Comparison of ENCODE assay signal across 8 cellular contexts in genomic region chr9:69173891-69174644, GRCh38. TPM values are rescaled to one million over a fixed set of nuclear protein-coding genes. Genes with fewer than 3 reads are reported as not detected.
A peak's percentile ranks its signal among the peaks of the same experiment; 100 is the strongest.
DNase-seq lines count a peak whose midpoint lies in the region; ATAC-seq and TF ChIP-seq lines count a peak whose summit lies in the region.

Gene TJP2, plus strand, starts transcription at chr9:69174277. Its CDS starts 96 bp downstream, at chr9:69174373.

- H2BK12ac ChIP-seq in trophoblast cell (ENCODE audit: low read length): peak within 1 kb of the TSS; percentile 96

- no peaks in the 10 kb centered on the region for H3K27me3 ChIP-seq in heart left ventricle
- H3K27me3 ChIP-seq in trophoblast cell (ENCODE audit: insufficient read depth, low read length): no peaks in the 10 kb centered on the region

- H3K4me3 ChIP-seq in heart left ventricle: peak within 1 kb of the TSS; percentile 65 to 90 (median 76)
- H3K4me3 ChIP-seq in trophoblast cell (ENCODE audit: low read depth, low read length): peak within 1 kb of the TSS; percentile 89

- H4K12ac ChIP-seq in trophoblast cell (ENCODE audit: low read depth, low read length): peak within 1 kb of the TSS; percentile 81

- H3K4me2 ChIP-seq in trophoblast cell (ENCODE audit: low read length): peak within 1 kb of the TSS; percentile 60

- whole genome bisulfite sequencing in heart left ventricle, 4 donors: 0 to 1% (median 0%) methylated on average over 40 to 95 of the region's 95 CpGs
- no CpG with 5 or more reads among the region's 95 CpGs for WGBS in trophoblast cell (ENCODE audit: extremely low coverage, insufficient coverage, insufficient read length)

- ATAC-seq in GM18861 (IDR thresholded peaks at IDR 0.05; ENCODE audit: unreplicated experiment): peak; percentile 29
- peak; percentile 50 for ATAC-seq in HG03045 (IDR thresholded peaks at IDR 0.05; ENCODE audit: unreplicated experiment)
- peak; percentile 29 to 92 (median 77) for ATAC-seq in heart left ventricle

- DNase-seq in AG08395 (ENCODE audit: low spot score): peak; percentile 58
- peak; percentile 57 for DNase-seq in RWPE1 (ENCODE audit: low spot score)
- DNase-seq in amniotic epithelial cell (ENCODE audit: low read depth): peak; percentile 55
- peak; percentile 81 to 90 (median 86) for DNase-seq in heart left ventricle
- DNase-seq in trophoblast cell: peak; percentile 67 to 70
- DNase-seq in NCI-H774 (lab: John Stamatoyannopoulos, UW): no peak

- H3K79me1 ChIP-seq in trophoblast cell (ENCODE audit: low read length): peaks cover 26% of the 10 kb centered on the region

- peaks cover 28% of the 10 kb centered on the region for H3K79me2 ChIP-seq in trophoblast cell (ENCODE audit: control insufficient read depth, insufficient read depth, low read length, poor library complexity)

- H3K14ac ChIP-seq in trophoblast cell (ENCODE audit: low read length): peak within 1 kb of the TSS; percentile 100

- no peak for TF ChIP-seq CTCF in RWPE1 (conservative IDR thresholded peaks at IDR 0.05; ENCODE audit: low read depth)
- TF ChIP-seq CTCF in heart left ventricle (IDR thresholded peaks at IDR 0.05): no peak

- H2BK120ac ChIP-seq in trophoblast cell (ENCODE audit: insufficient read depth, low read length, poor library complexity): peak within 1 kb of the TSS; percentile 76

- H3K4me1 ChIP-seq in heart left ventricle (peaks cover 7 to 80% (median 45%) of the 10 kb centered on the region in 12 donors), trophoblast cell (ENCODE audit: control insufficient read depth in 1 of 2, insufficient read depth in 2 of 2, low read length in 2 of 2) (peaks cover 4 to 23% of the 10 kb centered on the region in 2 experiments)

- no peaks in the 10 kb centered on the region for H3K9me3 ChIP-seq in heart left ventricle
- H3K9me3 ChIP-seq in trophoblast cell (ENCODE audit: insufficient read depth, low read depth, low read length): no peaks in the 10 kb centered on the region

- POLR2A ChIA-PET in RWPE1 (lab: Yijun Ruan, JAX; ENCODE audit: low non-redundant PET): interaction anchor here (0.6 kb wide), 1 partner anchor 171 kb away, joined by 3 read pairs; no protein-coding TSS in a partner anchor

- TF ChIP-seq POLR2A in heart left ventricle (IDR thresholded peaks at IDR 0.05): peak in 1 of 2 donors; percentile 63

- peak within 1 kb of the TSS; percentile 81 for H2AFZ ChIP-seq in trophoblast cell (ENCODE audit: insufficient read depth, low read length, poor library complexity)

- CTCF ChIA-PET in RWPE1 (lab: Yijun Ruan, JAX): interaction anchor here (0.6 to 1.6 kb wide), 6 partner anchors 14 to 101 kb away, joined by 3 to 5 read pairs (median 3); no protein-coding TSS in a partner anchor

- peak within 1 kb of the TSS; percentile 99 for H2BK5ac ChIP-seq in trophoblast cell (ENCODE audit: low read depth, low read length, poor library complexity)

- peak within 1 kb of the TSS; percentile 91 for H4K8ac ChIP-seq in trophoblast cell (ENCODE audit: low read depth, low read length)

- peak within 1 kb of the TSS; percentile 91 for H3K9ac ChIP-seq in trophoblast cell (ENCODE audit: low read length)

- peak within 1 kb of the TSS; percentile 99 for H3K18ac ChIP-seq in trophoblast cell (ENCODE audit: low read length)

- peak within 1 kb of the TSS; percentile 100 for H3K4ac ChIP-seq in trophoblast cell (ENCODE audit: low read depth, low read length)

- intact Hi-C loops in heart left ventricle (cut with DNase I): loop anchor here in 2 of 10 donors (5.0 kb wide), 2 partner anchors 42 to 52 kb away; no protein-coding TSS in a partner anchor

- peak within 1 kb of the TSS; percentile 97 for H2AK5ac ChIP-seq in trophoblast cell (ENCODE audit: low read length)

- H4K91ac ChIP-seq in trophoblast cell (ENCODE audit: low read depth, low read length): peak within 1 kb of the TSS; percentile 98

- no peak within 1 kb of the TSS for H3K23ac ChIP-seq in trophoblast cell (ENCODE audit: low read length)

- peak within 1 kb of the TSS; percentile 91 for H3K27ac ChIP-seq in RWPE1
- H3K27ac ChIP-seq in heart left ventricle: peak within 1 kb of the TSS; percentile 61 to 96 (median 88)
- H3K27ac ChIP-seq in trophoblast cell (ENCODE audit: low read depth, low read length): peak within 1 kb of the TSS; percentile 91

- H3K36me3 ChIP-seq in heart left ventricle (no peaks in the 10 kb centered on the region), trophoblast cell (ENCODE audit: control insufficient read depth in 1 of 2, insufficient read depth in 2 of 2, low read length in 2 of 2) (no peaks in the 10 kb centered on the region)

RNA-seq across cellular contexts. Expression of gene TJP2, which starts in this region (rescaled TPM):
- total RNA-seq in heart left ventricle: 100 to 1,000 TPM in 4 of 9 donors, 10 to 100 TPM in 5; 56.0 to 139 (median 92.0) TPM
- 10 to 100 TPM; 29.1 to 29.5 TPM for polyA plus RNA-seq in heart left ventricle
- polyA plus RNA-seq in trophoblast cell (2013): 96.7 and 103 TPM in 2 replicates
